ENCODE assay signal across 17 cellular contexts in the genomic region with DNA sequence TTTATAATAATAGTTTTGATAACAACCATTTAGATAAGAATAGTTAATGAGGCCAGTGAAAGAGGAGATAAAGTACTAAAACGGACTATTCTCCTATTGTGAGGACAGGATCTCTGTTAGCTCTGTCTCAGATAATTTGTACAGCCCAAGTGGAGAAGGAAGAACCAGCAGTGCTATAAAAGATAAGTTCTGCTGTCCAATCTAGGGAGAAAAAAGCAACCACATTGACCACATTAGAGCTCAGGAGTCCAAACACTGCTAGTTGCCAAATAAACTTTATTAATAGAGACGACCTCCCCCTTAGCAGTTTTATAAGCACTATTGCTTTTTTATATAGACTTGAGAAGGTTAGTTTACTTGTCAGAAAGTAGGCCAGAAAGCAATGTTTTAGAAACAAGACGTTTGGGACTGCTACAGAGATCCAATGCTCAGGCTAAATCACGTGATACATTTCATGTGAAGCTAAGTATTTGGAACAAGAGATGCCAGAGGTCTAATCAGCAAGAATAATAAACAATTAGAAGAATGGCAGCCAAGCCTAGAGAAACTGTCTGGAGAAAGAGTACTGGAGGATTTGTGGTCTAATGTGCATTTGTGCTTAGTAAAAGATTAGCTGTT. TPM values are rescaled to one million over a fixed set of nuclear protein-coding genes. Genes with fewer than 3 reads are reported as not detected.
DNase-seq lines count a peak whose midpoint lies in the region; ATAC-seq and TF ChIP-seq lines count a peak whose summit lies in the region.
"Had no signal": no experiment of that assay in that cellular context is flagged by ENCODE, and none has a peak within 500 bp of the region (broad histone marks: within the 10 kb centered on the region; RNA-seq: fewer than 3 reads in every experiment).

No MANE protein-coding gene starts in this region.

- no peaks in the 10 kb centered on the region for H3K27me3 ChIP-seq in thoracic aorta (replicated peaks; ENCODE audit: insufficient read depth)
- no peaks in the 10 kb centered on the region for H3K27me3 ChIP-seq in GM23338 (ENCODE audit: insufficient read depth)
- H3K27me3 ChIP-seq: right lobe of liver, SJCRH30 had no signal

- H3K9me2 ChIP-seq in GM23338 (ENCODE audit: insufficient read depth): no peaks in the 10 kb centered on the region

- H3K9me3 ChIP-seq in thoracic aorta: no peaks in the 10 kb centered on the region
- H3K9me3 ChIP-seq: right lobe of liver, SJCRH30 had no signal

- H4K20me1 ChIP-seq in GM23338 (replicated peaks; ENCODE audit: insufficient read depth): no peaks in the 10 kb centered on the region

- H3F3A ChIP-seq in GM23338 (replicated peaks; ENCODE audit: low read depth): no peaks in the 10 kb centered on the region

- H2AFZ ChIP-seq in GM23338: no peak overlapping the region

- peak; percentile 84 for ATAC-seq in thoracic aorta (ENCODE audit: insufficient number of reproducible peaks, low FRiP score, low read depth)
- no peak for ATAC-seq in GM23338
- ATAC-seq in stimulated activated naive CD8-positive, alpha-beta T cell treated with anti-CD3 and anti-CD28 coated beads, Interleukin-15, amount 100 ng/mL, for 72 hours: no peak
- ATAC-seq in GM21390 (IDR thresholded peaks at IDR 0.05; ENCODE audit: unreplicated experiment): no peak

- H3K27ac Mint-ChIP-seq in GM23338: no peak overlapping the region
- H3K27ac Mint-ChIP-seq in stimulated activated naive CD8-positive, alpha-beta T cell treated with anti-CD3 and anti-CD28 coated beads, Interleukin-15, amount 100 ng/mL, for 72 hours: no peak overlapping the region
- H3K27ac Mint-ChIP-seq: activated B cell treated with CpG ODN at 0.5 μM for 24 hours, memory B cell had no signal

- H3K4me2 ChIP-seq in GM23338: no peak overlapping the region

- DNase-seq in H4 (ENCODE audit: low spot score): peak; percentile 85
- no peak for DNase-seq in coronary artery (ENCODE audit: low spot score)
- DNase-seq in kidney glomerular epithelial cell (lab: John Stamatoyannopoulos, UW): peak; percentile 22
- no peak for DNase-seq in thoracic aorta (ENCODE audit: low spot score)
- DNase-seq in GM23338 (ENCODE audit: low spot score): no peak
- no peak for DNase-seq in stimulated activated naive CD8-positive, alpha-beta T cell treated with anti-CD3 and anti-CD28 coated beads, Interleukin-15, amount 100 ng/mL, for 72 hours
- DNase-seq in stimulated activated CD4-positive, alpha-beta T cell treated with anti-CD3 and anti-CD28 coated beads, Interleukin-15, amount 100 ng/mL, for 24 hours: no peak
- DNase-seq: activated B cell treated with CpG ODN at 0.5 μM for 24 hours; activated T-cell treated with anti-CD3 and anti-CD28 coated beads, Interleukin-2, amount 50 U/mL, for 48 hours; central memory CD4-positive, alpha-beta T cell; COR-L47; MV-4-11; NCI-H446; right lobe of liver had no signal

- H3K27ac ChIP-seq in coronary artery (peak overlapping the region; percentile 68 to 73), thoracic aorta (peak overlapping the region; percentile 77 to 78), GM23338 (ENCODE audit: low read depth) (no peak overlapping the region)
- H3K27ac ChIP-seq: right lobe of liver, SJCRH30 had no signal

- peaks cover 37 to 65% of the 10 kb centered on the region in 2 donors for H3K4me1 ChIP-seq in thoracic aorta (ENCODE audit: control insufficient read depth in 1 of 2, low read depth in 2 of 2)
- H3K4me1 ChIP-seq in GM23338 (ENCODE audit: insufficient read depth): no peaks in the 10 kb centered on the region
- H3K4me1 ChIP-seq: right lobe of liver had no signal

- no peak overlapping the region for H3K4me3 Mint-ChIP-seq in GM23338
- H3K4me3 Mint-ChIP-seq in stimulated activated naive CD8-positive, alpha-beta T cell treated with anti-CD3 and anti-CD28 coated beads, Interleukin-15, amount 100 ng/mL, for 72 hours: no peak overlapping the region
- H3K4me3 Mint-ChIP-seq: activated B cell treated with CpG ODN at 0.5 μM for 24 hours, memory B cell had no signal

- TF ChIP-seq CTCF in coronary artery (IDR thresholded peaks at IDR 0.05) (no peak), thoracic aorta (IDR thresholded peaks at IDR 0.05) (no peak), GM23338 (conservative IDR thresholded peaks at IDR 0.05; ENCODE audit: low read depth in 2 of 2) (no peak)

- no peak overlapping the region for H3K4me3 ChIP-seq in coronary artery
- H3K4me3 ChIP-seq in thoracic aorta: peak overlapping the region; percentile 13
- no peak overlapping the region for H3K4me3 ChIP-seq in GM23338
- H3K4me3 ChIP-seq: right lobe of liver, SJCRH30 had no signal

- H3K9me3 Mint-ChIP-seq in GM23338: no peaks in the 10 kb centered on the region
- no peaks in the 10 kb centered on the region for H3K9me3 Mint-ChIP-seq in stimulated activated naive CD8-positive, alpha-beta T cell treated with anti-CD3 and anti-CD28 coated beads, Interleukin-15, amount 100 ng/mL, for 72 hours
- H3K9me3 Mint-ChIP-seq: activated B cell treated with CpG ODN at 0.5 μM for 24 hours, memory B cell had no signal

- H3K4me1 Mint-ChIP-seq in GM23338: no peaks in the 10 kb centered on the region
- H3K4me1 Mint-ChIP-seq in stimulated activated naive CD8-positive, alpha-beta T cell treated with anti-CD3 and anti-CD28 coated beads, Interleukin-15, amount 100 ng/mL, for 72 hours: no peaks in the 10 kb centered on the region

- H3K36me3 ChIP-seq in thoracic aorta (no peaks in the 10 kb centered on the region), GM23338 (ENCODE audit: insufficient read depth) (no peaks in the 10 kb centered on the region)
- H3K36me3 ChIP-seq: right lobe of liver had no signal

- no peaks in the 10 kb centered on the region for H3K27me3 Mint-ChIP-seq in GM23338 (ENCODE audit: insufficient read depth, low read depth, poor library complexity)
- H3K27me3 Mint-ChIP-seq in stimulated activated naive CD8-positive, alpha-beta T cell treated with anti-CD3 and anti-CD28 coated beads, Interleukin-15, amount 100 ng/mL, for 72 hours: no peaks in the 10 kb centered on the region
- H3K27me3 Mint-ChIP-seq: activated B cell treated with CpG ODN at 0.5 μM for 24 hours, memory B cell had no signal

- no peaks in the 10 kb centered on the region for H3K36me3 Mint-ChIP-seq in GM23338 (ENCODE audit: low read depth)
- H3K36me3 Mint-ChIP-seq: memory B cell had no signal

- no peaks in the 10 kb centered on the region for H3K79me2 ChIP-seq in GM23338 (replicated peaks; ENCODE audit: insufficient read depth)

TF ChIP-seq in GM23338, 12 proteins besides CTCF, POLR2A, EP300 and RAD21 (continues in another document):
- TF ChIP-seq ZNF331 (CRISPR knock-in tag; IDR thresholded peaks at IDR 0.05; ENCODE audit: low read depth) (no peak), EZH2 (IDR thresholded peaks at IDR 0.05; ENCODE audit: low read depth, unreplicated experiment) (no peak), ETS1 (IDR thresholded peaks at IDR 0.05) (no peak), STAT1 (IDR thresholded peaks at IDR 0.05; ENCODE audit: unreplicated experiment) (no peak)

RNA-seq across cellular contexts. Expression of gene IL15, which starts 15.9 kb away (rescaled TPM):
- total RNA-seq in H4 (2014; rRNA removed; shearing (Covaris generic)): 12.0 and 16.0 TPM in 2 replicates
- total RNA-seq in thoracic aorta: 10 to 100 TPM in 1 of 2 donors, 1 to 10 TPM in 1; 9.3 to 12.6 TPM
- total RNA-seq in GM23338 (2014; rRNA removed; shearing (Covaris generic)): 2.3 and 2.7 TPM in 2 replicates
- 2.7 and 3.7 TPM in 2 replicates for polyA plus RNA-seq in GM23338 (2016; fragmentation: Nextera tagmentation; extraction: Ambion mirVana)

Comparison
In these comparisons a context has a peak if more than half of its experiments do, and no peak if none do; other contexts are left out.
1. DNase-seq: peak in H4 (single experiment) and kidney glomerular epithelial cell (single experiment); none in coronary artery (single experiment), thoracic aorta (single experiment), GM23338 (single experiment), stimulated activated naive CD8-positive, alpha-beta T cell treated with anti-CD3 and anti-CD28 coated beads, Interleukin-15, amount 100 ng/mL, for 72 hours (0 of 2) and stimulated activated CD4-positive, alpha-beta T cell treated with anti-CD3 and anti-CD28 coated beads, Interleukin-15, amount 100 ng/mL, for 24 hours (single experiment).